In genomic region chr5:68033961-68034581, GRCh38 we compare ENCODE assay signal across 15 cellular contexts.
A peak's percentile ranks its signal among the peaks of the same experiment; 100 is the strongest.
DNase-seq lines count a peak whose midpoint lies in the region; ATAC-seq and TF ChIP-seq lines count a peak whose summit lies in the region.
"Had no signal": no experiment of that assay in that cellular context is flagged by ENCODE, and none has a peak within 500 bp of the region (broad histone marks: within the 10 kb centered on the region; RNA-seq: fewer than 3 reads in every experiment).

No MANE protein-coding gene starts in this region.

- no TSS peak for BruUV-seq in Calu3 (replicated peaks; lab: Mats Ljungman, UMichigan)

- no peaks in the 10 kb centered on the region for H3K9me3 Mint-ChIP-seq in Calu3 (ENCODE audit: low read depth, unreplicated experiment)
- H3K9me3 Mint-ChIP-seq: activated CD4-positive, alpha-beta memory T cell treated with anti-CD3 and anti-CD28 coated beads for 36 hours; H9 had no signal

- TF ChIP-seq CTCF in Calu3 (IDR thresholded peaks at IDR 0.05; ENCODE audit: unreplicated experiment) (no peak), heart right ventricle (IDR thresholded peaks at IDR 0.05) (no peak), prostate gland (IDR thresholded peaks at IDR 0.05) (no peak)

- no peaks in the 10 kb centered on the region for H3K27me3 Mint-ChIP-seq in Calu3 (ENCODE audit: unreplicated experiment)

- H3K36me3 ChIP-seq in heart right ventricle, result no peaks in the 10 kb centered on the region
- no peaks in the 10 kb centered on the region for H3K36me3 ChIP-seq in prostate gland

- H3K4me1 ChIP-seq in heart right ventricle (peaks cover 0 to 19% (median 12%) of the 10 kb centered on the region in 9 donors), prostate gland (replicated peaks) (no peaks in the 10 kb centered on the region)

- CTCF ChIA-PET in Calu3 (lab: Charles Lee), result interaction anchor here (0.6 kb wide), 1 partner anchor 12 kb away, joined by 3 read pairs; no protein-coding TSS in a partner anchor

- H3K9me3 ChIP-seq in heart right ventricle (no peaks in the 10 kb centered on the region), prostate gland (no peaks in the 10 kb centered on the region)

- no peak overlapping the region for H3K27ac ChIP-seq in heart right ventricle
- no peak overlapping the region for H3K27ac ChIP-seq in prostate gland

- H3K36me3 Mint-ChIP-seq in Calu3 (ENCODE audit: insufficient read depth, unreplicated experiment), result no peaks in the 10 kb centered on the region
- H3K36me3 Mint-ChIP-seq: activated CD4-positive, alpha-beta memory T cell treated with anti-CD3 and anti-CD28 coated beads for 36 hours had no signal

- ATAC-seq in heart right ventricle, result peak in 3 of 8 donors; percentile 35 to 42 (median 35)

- H3K27ac Mint-ChIP-seq in Calu3 (ENCODE audit: unreplicated experiment), result no peak overlapping the region
- H3K27ac Mint-ChIP-seq: activated CD4-positive, alpha-beta memory T cell treated with anti-CD3 and anti-CD28 coated beads for 36 hours; H9 had no signal

- TF ChIP-seq POLR2A in prostate gland (IDR thresholded peaks at IDR 0.05), result no peak

- H3K4me3 ChIP-seq in heart right ventricle (no peak overlapping the region), prostate gland (no peak overlapping the region)

- no peak overlapping the region for H3K4me3 Mint-ChIP-seq in Calu3 (ENCODE audit: low read depth, unreplicated experiment)
- H3K4me3 Mint-ChIP-seq: activated CD4-positive, alpha-beta memory T cell treated with anti-CD3 and anti-CD28 coated beads for 36 hours; H9 had no signal

- H3K27me3 ChIP-seq in heart right ventricle, result no peaks in the 10 kb centered on the region
- H3K27me3 ChIP-seq in prostate gland (replicated peaks; ENCODE audit: insufficient read depth), result no peaks in the 10 kb centered on the region

- 88 to 89% methylated on average over 4 of the region's 4 CpGs for WGBS in heart right ventricle, 2 donors
- 96% methylated on average over 4 of the region's 4 CpGs for WGBS in prostate gland

- peaks cover 38% of the 10 kb centered on the region for H3K4me1 Mint-ChIP-seq in Calu3 (ENCODE audit: low read depth, unreplicated experiment)

- intact Hi-C loops in Calu3 (cut with micrococcal nuclease; ENCODE audit: unreplicated experiment), result loop anchor here (5.0 kb wide), 1 partner anchor 183 kb away; the partner anchor contains the start of gene PIK3R1
- intact Hi-C loops in heart right ventricle (cut with DNase I), result no loop called here
- intact Hi-C loops in prostate gland (cut with DNase I), result no loop called here

- peak; percentile 61 for DNase-seq in Calu3
- DNase-seq in astrocyte of the hippocampus (ENCODE audit: low read depth, low spot score), result peak; percentile 83
- DNase-seq in heart right ventricle, result peak; percentile 15 to 16
- peak; percentile 30 for DNase-seq in prostate gland (ENCODE audit: low spot score)
- DNase-seq in germinal center (ENCODE audit: low spot score), result no peak
- no peak for DNase-seq in SHP77 (lab: John Stamatoyannopoulos, UW)
- no peak for DNase-seq in effector CD4-positive, alpha-beta T cell
- no peak for DNase-seq in T-helper 1 cell
- DNase-seq: activated CD4-positive, alpha-beta memory T cell treated with anti-CD3 and anti-CD28 coated beads for 36 hours; activated gamma-delta T cell treated with Interleukin-2 at 50 U/mL for 16 hours; H9; hippocampal formation; NCI-H1930; OCI-M1; T-helper 2 cell had no signal

Comparison
In these comparisons a context has a peak if more than half of its experiments do, and no peak if none do; other contexts are left out.
1. DNase-seq: peak in Calu3 (single experiment), astrocyte of the hippocampus (single experiment), heart right ventricle (2 of 2) and prostate gland (single experiment); none in germinal center (single experiment), SHP77 (0 of 2), effector CD4-positive, alpha-beta T cell (single experiment) and T-helper 1 cell (0 of 5).